Comparison of ENCODE assay signal across 10 cellular contexts in genomic region chr14:92687681-92688433, GRCh38.
DNase-seq lines count a peak whose midpoint lies in the region; ATAC-seq and TF ChIP-seq lines count a peak whose summit lies in the region.
"Had no signal": no experiment of that assay in that cellular context is flagged by ENCODE, and none has a peak within 500 bp of the region (broad histone marks: within the 10 kb centered on the region; RNA-seq: fewer than 3 reads in every experiment).

No MANE protein-coding gene starts in this region.

- H3K4ac ChIP-seq in trophoblast cell (ENCODE audit: low read depth, low read length), result no peak overlapping the region

- H4K8ac ChIP-seq in trophoblast cell (ENCODE audit: low read depth, low read length), result peak overlapping the region; percentile 40

- H3K9me3 ChIP-seq in gastroesophageal sphincter, result no peaks in the 10 kb centered on the region
- H3K9me3 ChIP-seq in trophoblast cell (ENCODE audit: insufficient read depth, low read depth, low read length), result no peaks in the 10 kb centered on the region

- H2BK5ac ChIP-seq in trophoblast cell (ENCODE audit: low read depth, low read length, poor library complexity), result no peak overlapping the region

- peak overlapping the region; percentile 80 for H3K4me2 ChIP-seq in trophoblast cell (ENCODE audit: low read length)

- H3K18ac ChIP-seq in trophoblast cell (ENCODE audit: low read length), result peak overlapping the region; percentile 36

- peak overlapping the region; percentile 45 for H4K91ac ChIP-seq in trophoblast cell (ENCODE audit: low read depth, low read length)

- H2AFZ ChIP-seq in trophoblast cell (ENCODE audit: insufficient read depth, low read length, poor library complexity), result peak overlapping the region; percentile 38

- ATAC-seq in gastroesophageal sphincter (peak; percentile 34), HG03457 (IDR thresholded peaks at IDR 0.05; ENCODE audit: unreplicated experiment) (no peak)

- DNase-seq in DMS79 (lab: John Stamatoyannopoulos, UW), result peak; percentile 56
- peak; percentile 60 for DNase-seq in NCI-H526 treated with DMSO at 0.1 percent for 48 hours (lab: John Stamatoyannopoulos, UW)
- DNase-seq in trophoblast cell, result no peak
- no peak for DNase-seq in HCEC 1CT
- DNase-seq in stimulated activated CD4-positive, alpha-beta T cell treated with anti-CD3 and anti-CD28 coated beads, Interleukin-12 subunit alpha, Interleukin-12 subunit beta, amount 100 ng/mL, for 4 hours, result no peak
- DNase-seq in activated gamma-delta T cell (lab: John Stamatoyannopoulos, UW), result no peak
- DNase-seq: activated CD8-positive, alpha-beta T cell treated with anti-CD3 and anti-CD28 coated beads for 36 hours; MV-4-11 had no signal

- H3K36me3 ChIP-seq in gastroesophageal sphincter (peaks cover 0 to 35% of the 10 kb centered on the region in 2 donors), trophoblast cell (ENCODE audit: control insufficient read depth in 1 of 2, insufficient read depth in 2 of 2, low read length in 2 of 2) (peaks cover 12 to 15% of the 10 kb centered on the region in 2 experiments)

- peak overlapping the region; percentile 13 for H2BK120ac ChIP-seq in trophoblast cell (ENCODE audit: insufficient read depth, low read length, poor library complexity)

- H3K27me3 ChIP-seq in gastroesophageal sphincter (no peaks in the 10 kb centered on the region), trophoblast cell (ENCODE audit: insufficient read depth, low read length) (no peaks in the 10 kb centered on the region)

- peaks cover 7% of the 10 kb centered on the region for H3K79me1 ChIP-seq in trophoblast cell (ENCODE audit: low read length)

- WGBS in gastroesophageal sphincter (ENCODE audit: low coverage in 1 of 2), 2 donors, result 55% methylated on average over 6 of the region's 80 CpGs; no CpG with 5 or more reads in 1 of the 2 donors
- no CpG with 5 or more reads among the region's 80 CpGs for WGBS in trophoblast cell (ENCODE audit: extremely low coverage, insufficient coverage, insufficient read length)

- peak overlapping the region; percentile 18 for H3K9ac ChIP-seq in trophoblast cell (ENCODE audit: low read length)

- TF ChIP-seq EP300 in gastroesophageal sphincter (IDR thresholded peaks at IDR 0.05), result no peak

- peak overlapping the region in 3 of 4 donors; percentile 51 to 76 (median 73) for H3K27ac ChIP-seq in gastroesophageal sphincter
- H3K27ac ChIP-seq in trophoblast cell (ENCODE audit: low read depth, low read length), result peak overlapping the region; percentile 48

- H3K79me2 ChIP-seq in trophoblast cell (ENCODE audit: control insufficient read depth, insufficient read depth, low read length, poor library complexity), result no peaks in the 10 kb centered on the region

- H2AK5ac ChIP-seq in trophoblast cell (ENCODE audit: low read length), result no peak overlapping the region

- peak overlapping the region; percentile 27 for H3K14ac ChIP-seq in trophoblast cell (ENCODE audit: low read length)

- H3K23ac ChIP-seq in trophoblast cell (ENCODE audit: low read length), result no peak overlapping the region

- peak in 1 of 2 donors; percentile 13 for TF ChIP-seq POLR2A in gastroesophageal sphincter (IDR thresholded peaks at IDR 0.05)

- peak in 1 of 4 experiments; percentile 29 for TF ChIP-seq CTCF in gastroesophageal sphincter (IDR thresholded peaks at IDR 0.05)

- no peak overlapping the region for H2BK12ac ChIP-seq in trophoblast cell (ENCODE audit: low read length)

- peak overlapping the region; percentile 11 for H4K12ac ChIP-seq in trophoblast cell (ENCODE audit: low read depth, low read length)

- H3K4me3 ChIP-seq in gastroesophageal sphincter (peak overlapping the region; percentile 22 to 55), trophoblast cell (ENCODE audit: low read depth, low read length) (peak overlapping the region; percentile 68)

- peaks cover 0 to 38% (median 16%) of the 10 kb centered on the region in 3 donors for H3K4me1 ChIP-seq in gastroesophageal sphincter
- peaks cover 12 to 17% of the 10 kb centered on the region in 2 experiments for H3K4me1 ChIP-seq in trophoblast cell (ENCODE audit: control insufficient read depth in 1 of 2, insufficient read depth in 2 of 2, low read length in 2 of 2)

Comparison
In these comparisons a context has a peak if more than half of its experiments do, and no peak if none do; other contexts are left out.
1. DNase-seq: peak in DMS79 (single experiment) and NCI-H526 treated with DMSO at 0.1 percent for 48 hours (single experiment); none in trophoblast cell (0 of 2), HCEC 1CT (single experiment), stimulated activated CD4-positive, alpha-beta T cell treated with anti-CD3 and anti-CD28 coated beads, Interleukin-12 subunit alpha, Interleukin-12 subunit beta, amount 100 ng/mL, for 4 hours (single experiment) and activated gamma-delta T cell (single experiment).